21 cellular contexts compared by ENCODE assay signal in genomic region chr13:49210114-49210513, GRCh38. TPM values are rescaled to one million over a fixed set of nuclear protein-coding genes. Genes with fewer than 3 reads are reported as not detected.
DNase-seq lines count a peak whose midpoint lies in the region; ATAC-seq and TF ChIP-seq lines count a peak whose summit lies in the region.
"Had no signal": no experiment of that assay in that cellular context is flagged by ENCODE, and none has a peak within 500 bp of the region (broad histone marks: within the 10 kb centered on the region; RNA-seq: fewer than 3 reads in every experiment).

No MANE protein-coding gene starts in this region.

- no peak for DNase-seq in left ventricle myocardium superior
- no peak for DNase-seq in left cardiac atrium
- no peak for DNase-seq in central memory CD8-positive, alpha-beta T cell (ENCODE audit: low spot score in 2 of 2)
- no peak for DNase-seq in nephron progenitor cell
- DNase-seq in stimulated activated CD8-positive, alpha-beta memory T cell treated with anti-CD3 and anti-CD28 coated beads, Interleukin-4, amount 100 ng/mL, for 48 hours, result no peak
- DNase-seq: 8988T; ACHN; AML-193; BE2C; CD4-positive, alpha-beta T cell; CD8-positive, alpha-beta memory T cell; DMS 273 treated with DMSO at 0.1 percent for 48 hours; DMS79; EL; GDM1; HFFc6 had no signal

- H3K27me3 Mint-ChIP-seq in central memory CD8-positive, alpha-beta T cell, result no peaks in the 10 kb centered on the region
- H3K27me3 Mint-ChIP-seq in nephron progenitor cell (ENCODE audit: low read depth, poor library complexity), result no peaks in the 10 kb centered on the region
- H3K27me3 Mint-ChIP-seq: CD8-positive, alpha-beta memory T cell had no signal

- peak; percentile 48 for ATAC-seq in left ventricle myocardium superior
- no peak for ATAC-seq in left cardiac atrium
- ATAC-seq in central memory CD8-positive, alpha-beta T cell (replicated peaks; ENCODE audit: extremely low read depth, poor library complexity, severe bottlenecking), result no peak
- ATAC-seq in GM18520 (IDR thresholded peaks at IDR 0.05; ENCODE audit: unreplicated experiment), result no peak
- ATAC-seq: A549, GM12878, GM23338 had no signal

- no peak for TF ChIP-seq CTCF in nephron progenitor cell (IDR thresholded peaks at IDR 0.05)

- peaks cover 15% of the 10 kb centered on the region for H3K4me1 Mint-ChIP-seq in central memory CD8-positive, alpha-beta T cell
- H3K4me1 Mint-ChIP-seq in nephron progenitor cell, result peaks cover 9% of the 10 kb centered on the region

- no peak overlapping the region for H3K4me3 Mint-ChIP-seq in central memory CD8-positive, alpha-beta T cell
- no peak overlapping the region for H3K4me3 Mint-ChIP-seq in nephron progenitor cell
- H3K4me3 Mint-ChIP-seq: CD14-positive monocyte; CD4-positive, alpha-beta T cell; CD8-positive, alpha-beta memory T cell; GM23338; HFFc6 had no signal

- H3K9me3 Mint-ChIP-seq in central memory CD8-positive, alpha-beta T cell, result no peaks in the 10 kb centered on the region
- no peaks in the 10 kb centered on the region for H3K9me3 Mint-ChIP-seq in nephron progenitor cell
- H3K9me3 Mint-ChIP-seq: CD4-positive, alpha-beta T cell; GM23338; HFFc6 had no signal

- intact Hi-C loops in left ventricle myocardium superior (cut with micrococcal nuclease) (no loop called here), left cardiac atrium (cut with DNase I) (no loop called here)

- H3K27ac Mint-ChIP-seq in central memory CD8-positive, alpha-beta T cell (ENCODE audit: low read depth), result peak overlapping the region; percentile 29
- peak overlapping the region; percentile 90 for H3K27ac Mint-ChIP-seq in nephron progenitor cell
- H3K27ac Mint-ChIP-seq: CD14-positive monocyte; CD4-positive, alpha-beta T cell; GM23338; HFFc6 had no signal

- H3K36me3 Mint-ChIP-seq in central memory CD8-positive, alpha-beta T cell (ENCODE audit: insufficient read depth), result peaks cover 11% of the 10 kb centered on the region
- H3K36me3 Mint-ChIP-seq in nephron progenitor cell (ENCODE audit: low read depth), result peaks cover 48% of the 10 kb centered on the region

RNA-seq across cellular contexts. Expression of gene MLNR, which starts 10.0 kb away (rescaled TPM):
- total RNA-seq in left ventricle myocardium superior, result not detected
- not detected for total RNA-seq in left cardiac atrium
- total RNA-seq: CD4-positive, alpha-beta T cell; CD8-positive, alpha-beta memory T cell; GM12878; HFFc6 had no signal

RNA-seq across cellular contexts. Expression of gene CDADC1, which starts 37.6 kb away (rescaled TPM):
- 10.4 TPM for total RNA-seq in left ventricle myocardium superior
- total RNA-seq in left cardiac atrium, result 10 to 100 TPM; 11.7 to 13.6 TPM
